ENCODE assay signal across 8 cellular contexts in the genomic region with DNA sequence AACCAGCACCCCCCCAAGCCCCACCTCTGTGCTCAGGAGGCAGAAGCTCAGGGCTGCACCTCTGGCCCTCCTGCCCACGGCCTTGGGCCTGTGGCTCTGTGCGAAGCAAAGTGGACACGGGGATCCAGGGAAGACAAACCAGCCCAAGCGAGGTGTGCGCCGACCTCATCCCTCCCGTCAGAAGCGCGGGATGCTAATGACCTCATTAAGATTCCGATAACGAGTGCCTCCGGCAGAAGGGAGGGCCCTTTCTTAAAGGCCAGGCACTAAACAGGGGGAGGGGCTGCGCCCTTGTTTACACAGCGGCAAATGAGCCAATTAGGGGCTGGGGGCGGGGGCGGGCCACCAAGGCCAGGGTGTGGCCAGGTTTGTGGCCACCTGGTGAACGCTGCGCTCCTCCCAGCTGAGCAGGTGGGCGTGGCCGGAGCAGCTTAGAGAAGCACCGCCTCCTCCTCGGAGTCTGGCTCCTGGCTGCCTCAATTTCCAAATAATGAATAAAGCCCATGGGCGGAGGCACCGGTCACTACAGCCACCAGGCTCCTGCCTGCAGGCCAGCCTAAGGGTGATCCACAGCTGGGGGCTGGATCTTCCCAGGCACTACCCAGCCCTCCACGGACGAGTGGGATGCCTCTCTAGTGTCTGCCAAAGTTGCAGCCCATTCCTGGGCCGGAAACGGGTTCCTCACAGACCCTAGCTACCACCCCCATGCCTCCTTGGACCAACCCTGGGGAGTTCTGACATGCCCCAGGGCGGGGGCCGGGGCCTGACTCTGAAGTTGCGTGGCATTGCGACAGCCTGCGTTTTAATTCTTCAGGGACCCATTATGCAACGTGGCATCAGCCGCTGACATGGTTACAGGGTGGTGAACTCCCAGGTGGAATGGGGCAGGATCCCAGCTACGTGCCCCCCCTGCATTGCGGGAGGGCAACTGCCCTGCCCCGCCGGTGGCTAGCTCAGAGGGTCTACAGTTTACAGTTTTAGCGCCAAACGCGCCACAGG. TPM values are rescaled to one million over a fixed set of nuclear protein-coding genes. Genes with fewer than 3 reads are reported as not detected.
DNase-seq lines count a peak whose midpoint lies in the region; ATAC-seq and TF ChIP-seq lines count a peak whose summit lies in the region.

No MANE protein-coding gene starts in this region.

- TF ChIP-seq CTCF in KMS-11 (conservative IDR thresholded peaks at IDR 0.05; ENCODE audit: low read depth, low read length) = no peak
- no peak for TF ChIP-seq CTCF in activated CD8-positive, alpha-beta T cell treated with anti-CD3 and anti-CD28 coated beads for 36 hours (IDR thresholded peaks at IDR 0.05)
- no peak for TF ChIP-seq CTCF in upper lobe of left lung (IDR thresholded peaks at IDR 0.05)

- peak overlapping the region; percentile 92 for H3K27ac Mint-ChIP-seq in activated CD8-positive, alpha-beta T cell treated with anti-CD3 and anti-CD28 coated beads for 36 hours

- peak overlapping the region; percentile 75 to 100 (median 88) for H3K4me3 ChIP-seq in BLaER1 treated with 17β-estradiol and CSF1 and Interleukin-3, amounts not matched to agents 10 nM and 100 nM
- H3K4me3 ChIP-seq in KMS-11 (IDR thresholded peaks at IDR 0.05; ENCODE audit: insufficient read depth, low read depth, low read length) (no peak overlapping the region), upper lobe of left lung (peak overlapping the region in 3 of 4 donors; percentile 84 to 92 (median 91))

- H3K4me2 ChIP-seq in BLaER1 treated with 17β-estradiol and CSF1 and Interleukin-3, amounts not matched to agents 10 nM and 100 nM = peak overlapping the region; percentile 87 to 100 (median 99)
- H3K4me2 ChIP-seq in KMS-11 = peak overlapping the region; percentile 93

- H3K9ac ChIP-seq in BLaER1 treated with 17β-estradiol and CSF1 and Interleukin-3, amounts not matched to agents 10 nM and 100 nM = peak overlapping the region; percentile 77 to 96 (median 85)
- peak overlapping the region; percentile 76 for H3K9ac ChIP-seq in KMS-11

- H3K27me3 ChIP-seq in BLaER1 treated with 17β-estradiol and CSF1 and Interleukin-3, amounts not matched to agents 10 nM and 100 nM = peaks cover 16 to 18% (median 17%) of the 10 kb centered on the region in 11 experiments
- peaks cover 13% of the 10 kb centered on the region for H3K27me3 ChIP-seq in KMS-11 (ENCODE audit: insufficient read depth, low read depth)
- peaks cover 0 to 17% (median 8%) of the 10 kb centered on the region in 4 donors for H3K27me3 ChIP-seq in upper lobe of left lung

- H3K79me2 ChIP-seq in KMS-11 (ENCODE audit: insufficient read depth, low read depth) = peaks cover 31% of the 10 kb centered on the region

- intact Hi-C loops in activated CD8-positive, alpha-beta T cell treated with anti-CD3 and anti-CD28 coated beads for 36 hours (cut with micrococcal nuclease) = loop anchor here (5.0 kb wide), 1 partner anchor 39 kb away; a partner anchor contains a TSS

- no peaks in the 10 kb centered on the region for H3K9me3 Mint-ChIP-seq in activated CD8-positive, alpha-beta T cell treated with anti-CD3 and anti-CD28 coated beads for 36 hours

- peak overlapping the region in 10 of 11 experiments; percentile 17 to 94 (median 87); a peak in 19 of 22 replicates for H3K27ac ChIP-seq in BLaER1 treated with 17β-estradiol and CSF1 and Interleukin-3, amounts not matched to agents 10 nM and 100 nM
- peak overlapping the region; percentile 94 for H3K27ac ChIP-seq in KMS-11
- H3K27ac ChIP-seq in upper lobe of left lung = peak overlapping the region; percentile 74 to 100 (median 95)

- peaks cover 12% of the 10 kb centered on the region for H3K27me3 Mint-ChIP-seq in activated CD8-positive, alpha-beta T cell treated with anti-CD3 and anti-CD28 coated beads for 36 hours

- peaks cover 53 to 93% (median 77%) of the 10 kb centered on the region in 11 experiments for H4K20me1 ChIP-seq in BLaER1 treated with 17β-estradiol and CSF1 and Interleukin-3, amounts not matched to agents 10 nM and 100 nM
- H4K20me1 ChIP-seq in KMS-11 (ENCODE audit: insufficient read depth) = no peaks in the 10 kb centered on the region

- peak in 1 of 4 donors; percentile 14 for TF ChIP-seq POLR2A in upper lobe of left lung (IDR thresholded peaks at IDR 0.05)

- H3K36me3 ChIP-seq in BLaER1 treated with 17β-estradiol and CSF1 and Interleukin-3, amounts not matched to agents 10 nM and 100 nM = peaks cover 22 to 56% (median 42%) of the 10 kb centered on the region in 11 experiments
- H3K36me3 ChIP-seq in KMS-11 (ENCODE audit: insufficient read depth) = no peaks in the 10 kb centered on the region
- H3K36me3 ChIP-seq in upper lobe of left lung = peaks cover 9 to 28% (median 19%) of the 10 kb centered on the region in 4 donors

- TF ChIP-seq EP300 in upper lobe of left lung (IDR thresholded peaks at IDR 0.05) = no peak

- CTCF ChIA-PET in activated CD8-positive, alpha-beta T cell treated with anti-CD3 and anti-CD28 coated beads for 36 hours (lab: Charles Lee) = interaction anchor here (0.6 to 4.0 kb wide), 21 partner anchors 8 to 134 kb away, joined by 3 to 56 read pairs (median 5); a partner anchor contains a TSS

- DNase-seq in activated CD8-positive, alpha-beta T cell treated with anti-CD3 and anti-CD28 coated beads for 36 hours = peak; percentile 32
- DNase-seq in islet precursor cell (peak; percentile 97), upper lobe of left lung (peak; percentile 90), NCI-H524 (lab: John Stamatoyannopoulos, UW) (no peak), activated gamma-delta T cell (lab: John Stamatoyannopoulos, UW) (no peak)

- no peak overlapping the region for H2AFZ ChIP-seq in KMS-11 (ENCODE audit: low read depth)

- H3K36me3 Mint-ChIP-seq in activated CD8-positive, alpha-beta T cell treated with anti-CD3 and anti-CD28 coated beads for 36 hours (ENCODE audit: low read depth) = peaks cover 18% of the 10 kb centered on the region

- peaks cover 38% of the 10 kb centered on the region for H3K4me1 Mint-ChIP-seq in activated CD8-positive, alpha-beta T cell treated with anti-CD3 and anti-CD28 coated beads for 36 hours (ENCODE audit: low read depth)

- ATAC-seq in activated CD8-positive, alpha-beta T cell treated with anti-CD3 and anti-CD28 coated beads for 36 hours = no peak
- ATAC-seq in upper lobe of left lung (ENCODE audit: low FRiP score in 2 of 2) (peak in 1 of 2 donors; percentile 28), GM19023 (IDR thresholded peaks at IDR 0.05; ENCODE audit: unreplicated experiment) (no peak)

- POLR2A ChIA-PET in activated CD8-positive, alpha-beta T cell treated with anti-CD3 and anti-CD28 coated beads for 36 hours (lab: Charles Lee) = interaction anchor here (0.8 to 2.2 kb wide), 9 partner anchors 8 to 158 kb away, joined by 3 to 11 read pairs (median 5); a partner anchor contains a TSS

- 40 to 44% methylated on average over 27 to 41 of the region's 42 CpGs for WGBS in upper lobe of left lung, 2 donors

- peaks cover 0 to 10% (median 0%) of the 10 kb centered on the region in 11 experiments; a peak in 4 of 22 replicates for H3K9me3 ChIP-seq in BLaER1 treated with 17β-estradiol and CSF1 and Interleukin-3, amounts not matched to agents 10 nM and 100 nM (replicated peaks in 1 of 11)
- no peaks in the 10 kb centered on the region for H3K9me3 ChIP-seq in upper lobe of left lung

- H3K4me1 ChIP-seq in BLaER1 treated with 17β-estradiol and CSF1 and Interleukin-3, amounts not matched to agents 10 nM and 100 nM = peaks cover 69 to 85% (median 76%) of the 10 kb centered on the region in 10 experiments
- H3K4me1 ChIP-seq in KMS-11 (ENCODE audit: low read depth, poor library complexity, severe bottlenecking) = peaks cover 29% of the 10 kb centered on the region
- H3K4me1 ChIP-seq in upper lobe of left lung = peaks cover 62 to 83% (median 70%) of the 10 kb centered on the region in 4 donors

- H3K4me3 Mint-ChIP-seq in activated CD8-positive, alpha-beta T cell treated with anti-CD3 and anti-CD28 coated beads for 36 hours = peak overlapping the region; percentile 91

RNA-seq across cellular contexts. Expression of a gene that starts 3.0 kb away (rescaled TPM):
- 10 to 100 TPM; 23.9 to 28.0 TPM for total RNA-seq in activated CD8-positive, alpha-beta T cell treated with anti-CD3 and anti-CD28 coated beads for 36 hours
- total RNA-seq in upper lobe of left lung = 10 to 100 TPM; 17.0 to 33.3 (median 25.0) TPM

RNA-seq across cellular contexts. Expression of a gene that starts 39.4 kb away (rescaled TPM):
- 1 to 10 TPM; 7.0 to 9.4 TPM for total RNA-seq in activated CD8-positive, alpha-beta T cell treated with anti-CD3 and anti-CD28 coated beads for 36 hours
- total RNA-seq in upper lobe of left lung = 10 to 100 TPM in 1 of 6 donors, 1 to 10 TPM in 5; 2.0 to 16.8 (median 8.8) TPM

RNA-seq across cellular contexts. Expression of a gene that starts 58.3 kb away (rescaled TPM):
- 1 to 10 TPM; 8.0 to 9.7 TPM for total RNA-seq in activated CD8-positive, alpha-beta T cell treated with anti-CD3 and anti-CD28 coated beads for 36 hours
- 1 to 10 TPM in 5 of 6 donors, under 1 TPM in 1; 0.89 to 4.7 (median 1.5) TPM for total RNA-seq in upper lobe of left lung

Comparison
In these comparisons a context has a peak if more than half of its experiments do, and no peak if none do; other contexts are left out.
1. DNase-seq: peak in activated CD8-positive, alpha-beta T cell treated with anti-CD3 and anti-CD28 coated beads for 36 hours (single experiment), islet precursor cell (single experiment) and upper lobe of left lung (2 of 2); none in NCI-H524 (0 of 2) and activated gamma-delta T cell (single experiment).
2. Peak in every context shown above with its lines, with median percentiles within 50 percentile points of each other: H3K27ac ChIP-seq.